Comparison of ENCODE assay signal across 12 cellular contexts in the genomic region with DNA sequence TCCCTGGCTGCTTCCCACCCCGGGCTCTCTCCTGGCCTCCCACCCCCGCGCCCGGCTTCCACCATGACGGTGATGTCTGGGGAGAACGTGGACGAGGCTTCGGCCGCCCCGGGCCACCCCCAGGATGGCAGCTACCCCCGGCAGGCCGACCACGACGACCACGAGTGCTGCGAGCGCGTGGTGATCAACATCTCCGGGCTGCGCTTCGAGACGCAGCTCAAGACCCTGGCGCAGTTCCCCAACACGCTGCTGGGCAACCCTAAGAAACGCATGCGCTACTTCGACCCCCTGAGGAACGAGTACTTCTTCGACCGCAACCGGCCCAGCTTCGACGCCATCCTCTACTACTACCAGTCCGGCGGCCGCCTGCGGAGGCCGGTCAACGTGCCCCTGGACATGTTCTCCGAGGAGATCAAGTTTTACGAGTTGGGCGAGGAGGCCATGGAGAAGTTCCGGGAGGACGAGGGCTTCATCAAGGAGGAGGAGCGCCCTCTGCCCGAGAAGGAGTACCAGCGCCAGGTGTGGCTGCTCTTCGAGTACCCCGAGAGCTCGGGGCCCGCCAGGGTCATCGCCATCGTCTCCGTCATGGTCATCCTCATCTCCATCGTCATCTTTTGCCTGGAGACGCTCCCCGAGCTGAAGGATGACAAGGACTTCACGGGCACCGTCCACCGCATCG. TPM values are rescaled to one million over a fixed set of nuclear protein-coding genes. Genes with fewer than 3 reads are reported as not detected.
A peak's percentile ranks its signal among the peaks of the same experiment; 100 is the strongest.
DNase-seq lines count a peak whose midpoint lies in the region; ATAC-seq and TF ChIP-seq lines count a peak whose summit lies in the region.
"Had no signal": no experiment of that assay in that cellular context is flagged by ENCODE, and none has a peak within 500 bp of the region (broad histone marks: within the 10 kb centered on the region; RNA-seq: fewer than 3 reads in every experiment).

No MANE protein-coding gene starts in this region.

- no peak for ATAC-seq in activated naive CD4-positive, alpha-beta T cell treated with anti-CD3 and anti-CD28 coated beads, Interleukin-2, amount 50 U/mL, for 72 hours

- H3K4me2 ChIP-seq in MM.1S (ENCODE audit: low read depth, low read length) (no peak overlapping the region), smooth muscle cell (no peak overlapping the region)

- CTCF ChIA-PET in activated naive CD4-positive, alpha-beta T cell treated with anti-CD3 and anti-CD28 coated beads, Interleukin-2, amount 10 ng/mL, durations not matched to agents 7 days and 5 days (lab: Charles Lee): interaction anchor here (1.3 kb wide), 1 partner anchor 54 kb away, joined by 5 read pairs; no protein-coding TSS in a partner anchor
- CTCF ChIA-PET in activated CD4-positive, alpha-beta memory T cell treated with anti-CD3 and anti-CD28 coated beads for 36 hours (lab: Charles Lee): interaction anchor here (2.2 kb wide), 1 partner anchor 56 kb away, joined by 11 read pairs; no protein-coding TSS in a partner anchor

- no peak for TF ChIP-seq EP300 in suprapubic skin (IDR thresholded peaks at IDR 0.05)

- no peak for TF ChIP-seq POLR2A in suprapubic skin (IDR thresholded peaks at IDR 0.05)

- TF ChIP-seq CTCF in suprapubic skin (IDR thresholded peaks at IDR 0.05): no peak
- no peak for TF ChIP-seq CTCF in MM.1S (IDR thresholded peaks at IDR 0.05; ENCODE audit: low read length)
- TF ChIP-seq CTCF in smooth muscle cell (IDR thresholded peaks at IDR 0.05; ENCODE audit: borderline replicate concordance, insufficient read depth, poor library complexity, severe bottlenecking): no peak

- POLR2A ChIA-PET in activated CD4-positive, alpha-beta memory T cell treated with anti-CD3 and anti-CD28 coated beads for 36 hours (lab: Charles Lee): no interaction called here

- H3K9ac ChIP-seq in MM.1S (ENCODE audit: low read length) (no peak overlapping the region), smooth muscle cell (ENCODE audit: low read depth) (no peak overlapping the region)

- DNase-seq in activated naive CD4-positive, alpha-beta T cell treated with anti-CD3 and anti-CD28 coated beads, Interleukin-2, amount 10 ng/mL, durations not matched to agents 7 days and 5 days: no peak
- no peak for DNase-seq in activated naive CD4-positive, alpha-beta T cell treated with anti-CD3 and anti-CD28 coated beads, Interleukin-2, amount 50 U/mL, for 72 hours (ENCODE audit: low spot score in 2 of 2)
- DNase-seq in activated CD4-positive, alpha-beta memory T cell treated with anti-CD3 and anti-CD28 coated beads for 36 hours: no peak
- DNase-seq in left kidney (ENCODE audit: low read depth, low spot score) (peak; percentile 49), suprapubic skin (ENCODE audit: low spot score in 2 of 2) (no peak), MM.1S (no peak), D341Med (ENCODE audit: low spot score) (no peak), smooth muscle cell (lab: John Stamatoyannopoulos, UW; ENCODE audit: unreplicated experiment) (no peak)
- DNase-seq: NCI-H446 treated with DMSO at 0.1 percent for 48 hours, SHP77 treated with DMSO at 0.1 percent for 48 hours had no signal

- peaks cover 26% of the 10 kb centered on the region for H3K27me3 Mint-ChIP-seq in activated naive CD4-positive, alpha-beta T cell treated with anti-CD3 and anti-CD28 coated beads, Interleukin-2, amount 10 ng/mL, durations not matched to agents 7 days and 5 days
- H3K27me3 Mint-ChIP-seq in activated CD4-positive, alpha-beta memory T cell treated with anti-CD3 and anti-CD28 coated beads for 36 hours: peaks cover 45% of the 10 kb centered on the region

- H3K36me3 ChIP-seq in suprapubic skin: no peaks in the 10 kb centered on the region
- no peaks in the 10 kb centered on the region for H3K36me3 ChIP-seq in MM.1S (replicated peaks; ENCODE audit: insufficient read depth, low read length)
- H3K36me3 ChIP-seq in smooth muscle cell (ENCODE audit: low read depth): no peaks in the 10 kb centered on the region

- peaks cover 30% of the 10 kb centered on the region for H3K4me1 ChIP-seq in suprapubic skin
- no peaks in the 10 kb centered on the region for H3K4me1 ChIP-seq in MM.1S (ENCODE audit: low read length)
- H3K4me1 ChIP-seq in smooth muscle cell (ENCODE audit: low read depth): peaks cover 15% of the 10 kb centered on the region

- H3K27ac ChIP-seq in suprapubic skin: no peak overlapping the region
- H3K27ac ChIP-seq in MM.1S (ENCODE audit: low read length): no peak overlapping the region
- no peak overlapping the region for H3K27ac ChIP-seq in smooth muscle cell (ENCODE audit: low read depth)
- H3K27ac ChIP-seq: epithelial cell of prostate, HL-60 had no signal

- no peaks in the 10 kb centered on the region for H3K79me2 ChIP-seq in MM.1S (ENCODE audit: low read length)
- H3K79me2 ChIP-seq in smooth muscle cell (ENCODE audit: low read depth): no peaks in the 10 kb centered on the region

- peaks cover 2% of the 10 kb centered on the region for H3K36me3 Mint-ChIP-seq in activated naive CD4-positive, alpha-beta T cell treated with anti-CD3 and anti-CD28 coated beads, Interleukin-2, amount 10 ng/mL, durations not matched to agents 7 days and 5 days
- H3K36me3 Mint-ChIP-seq in activated naive CD4-positive, alpha-beta T cell treated with anti-CD3 and anti-CD28 coated beads, Interleukin-2, amount 50 U/mL, for 72 hours: peaks cover 6 to 12% of the 10 kb centered on the region in 2 donors
- H3K36me3 Mint-ChIP-seq in activated CD4-positive, alpha-beta memory T cell treated with anti-CD3 and anti-CD28 coated beads for 36 hours: no peaks in the 10 kb centered on the region

- no peaks in the 10 kb centered on the region for H3F3A ChIP-seq in MM.1S (ENCODE audit: insufficient read depth, low read length)
- H3F3A ChIP-seq in smooth muscle cell (ENCODE audit: low read depth): no peaks in the 10 kb centered on the region

- no peaks in the 10 kb centered on the region for H3K9me2 ChIP-seq in MM.1S (replicated peaks; ENCODE audit: insufficient read depth, low read length)

- H3K4me1 Mint-ChIP-seq in activated naive CD4-positive, alpha-beta T cell treated with anti-CD3 and anti-CD28 coated beads, Interleukin-2, amount 10 ng/mL, durations not matched to agents 7 days and 5 days: peaks cover 19% of the 10 kb centered on the region
- peaks cover 17% of the 10 kb centered on the region for H3K4me1 Mint-ChIP-seq in activated CD4-positive, alpha-beta memory T cell treated with anti-CD3 and anti-CD28 coated beads for 36 hours (ENCODE audit: low read depth)

- H4K20me1 ChIP-seq in MM.1S (ENCODE audit: insufficient read depth, low read length) (no peaks in the 10 kb centered on the region), smooth muscle cell (ENCODE audit: low read depth) (no peaks in the 10 kb centered on the region)

- peak overlapping the region; percentile 40 for H3K4me3 Mint-ChIP-seq in activated naive CD4-positive, alpha-beta T cell treated with anti-CD3 and anti-CD28 coated beads, Interleukin-2, amount 10 ng/mL, durations not matched to agents 7 days and 5 days
- H3K4me3 Mint-ChIP-seq in activated CD4-positive, alpha-beta memory T cell treated with anti-CD3 and anti-CD28 coated beads for 36 hours: peak overlapping the region; percentile 27

- H3K27ac Mint-ChIP-seq in activated naive CD4-positive, alpha-beta T cell treated with anti-CD3 and anti-CD28 coated beads, Interleukin-2, amount 10 ng/mL, durations not matched to agents 7 days and 5 days: no peak overlapping the region
- H3K27ac Mint-ChIP-seq in activated naive CD4-positive, alpha-beta T cell treated with anti-CD3 and anti-CD28 coated beads, Interleukin-2, amount 50 U/mL, for 72 hours: no peak overlapping the region
- no peak overlapping the region for H3K27ac Mint-ChIP-seq in activated CD4-positive, alpha-beta memory T cell treated with anti-CD3 and anti-CD28 coated beads for 36 hours

- H3K4me3 ChIP-seq in suprapubic skin (peak overlapping the region; percentile 55), MM.1S (ENCODE audit: low read length) (no peak overlapping the region), smooth muscle cell (no peak overlapping the region)

- H3K27me3 ChIP-seq in suprapubic skin (peaks cover 84% of the 10 kb centered on the region), MM.1S (replicated peaks; ENCODE audit: insufficient read depth, low read length) (peaks cover 21% of the 10 kb centered on the region), smooth muscle cell (ENCODE audit: low read depth) (peaks cover 100% of the 10 kb centered on the region)

- intact Hi-C loops in activated CD4-positive, alpha-beta memory T cell treated with anti-CD3 and anti-CD28 coated beads for 36 hours (cut with micrococcal nuclease): loop anchor here (5.0 kb wide), 1 partner anchor 54 kb away; no protein-coding TSS in a partner anchor

- H3K9me3 Mint-ChIP-seq in activated naive CD4-positive, alpha-beta T cell treated with anti-CD3 and anti-CD28 coated beads, Interleukin-2, amount 10 ng/mL, durations not matched to agents 7 days and 5 days: no peaks in the 10 kb centered on the region
- no peaks in the 10 kb centered on the region for H3K9me3 Mint-ChIP-seq in activated naive CD4-positive, alpha-beta T cell treated with anti-CD3 and anti-CD28 coated beads, Interleukin-2, amount 50 U/mL, for 72 hours
- H3K9me3 Mint-ChIP-seq in activated CD4-positive, alpha-beta memory T cell treated with anti-CD3 and anti-CD28 coated beads for 36 hours: no peaks in the 10 kb centered on the region

- H3K9me3 ChIP-seq in suprapubic skin: no peaks in the 10 kb centered on the region
- H3K9me3 ChIP-seq in MM.1S (replicated peaks; ENCODE audit: insufficient read depth, low read length): no peaks in the 10 kb centered on the region
- no peaks in the 10 kb centered on the region for H3K9me3 ChIP-seq in smooth muscle cell (replicated peaks; ENCODE audit: low read depth)

- WGBS in suprapubic skin: 66% methylated on average over 37 of the region's 61 CpGs
- 93% methylated on average over 51 of the region's 61 CpGs for WGBS in smooth muscle cell (ENCODE audit: low lambda C conversion rate)

- no peak overlapping the region for H2AFZ ChIP-seq in MM.1S (ENCODE audit: low read length)
- no peak overlapping the region for H2AFZ ChIP-seq in smooth muscle cell (ENCODE audit: low read depth)

RNA-seq across cellular contexts. Expression of gene KCNA1, which starts 1.8 kb away (rescaled TPM):
- total RNA-seq in activated naive CD4-positive, alpha-beta T cell treated with anti-CD3 and anti-CD28 coated beads, Interleukin-2, amount 50 U/mL, for 72 hours: under 1 TPM in 1 of 2 donors, not detected in 1; 0.16 TPM
- total RNA-seq in activated CD4-positive, alpha-beta memory T cell treated with anti-CD3 and anti-CD28 coated beads for 36 hours: not detected
- total RNA-seq in suprapubic skin (not detected), smooth muscle cell (not detected in 2 replicates)
- not detected in 2 replicates for polyA plus RNA-seq in smooth muscle cell
